ENCODE assay signal across 15 cellular contexts in genomic region chr17:48621410-48622387, GRCh38. TPM values are rescaled to one million over a fixed set of nuclear protein-coding genes. Genes with fewer than 3 reads are reported as not detected.
"Had no signal": no experiment of that assay in that cellular context is flagged by ENCODE, and none has a peak within 500 bp of the region (broad histone marks: within the 10 kb centered on the region; RNA-seq: fewer than 3 reads in every experiment).

No MANE protein-coding gene starts in this region.

- H3K27ac ChIP-seq: esophagus muscularis mucosa, left lung, parathyroid adenoma, stomach, thoracic aorta, vagina had no signal

- H3K4me3 ChIP-seq: esophagus muscularis mucosa, left lung, stomach, thoracic aorta, vagina had no signal

- H3K79me2 ChIP-seq: parathyroid adenoma had no signal

- H3K36me3 Mint-ChIP-seq: immature natural killer cell had no signal

- H3K36me3 ChIP-seq: esophagus muscularis mucosa, left lung, stomach, thoracic aorta, vagina had no signal

- H3K9me3 Mint-ChIP-seq: activated naive CD4-positive, alpha-beta T cell treated with anti-CD3 and anti-CD28 coated beads, Interleukin-2, amount 50 U/mL, for 72 hours; activated T-cell treated with anti-CD3 and anti-CD28 coated beads, Interleukin-2, amount 50 U/mL, for 24 hours; immature natural killer cell; T-helper 2 cell treated with Interferon-gamma antibody and Interleukin-4, amounts not matched to agents 5 μg/mL and 100 μg/mL, for 36 hours had no signal

- H3K27ac Mint-ChIP-seq: activated naive CD4-positive, alpha-beta T cell treated with anti-CD3 and anti-CD28 coated beads, Interleukin-2, amount 50 U/mL, for 72 hours; activated T-cell treated with anti-CD3 and anti-CD28 coated beads, Interleukin-2, amount 50 U/mL, for 24 hours; immature natural killer cell; T-helper 2 cell treated with Interferon-gamma antibody and Interleukin-4, amounts not matched to agents 5 μg/mL and 100 μg/mL, for 36 hours had no signal

- DNase-seq: activated effector memory CD4-positive, alpha-beta T cell treated with anti-CD3 and anti-CD28 coated beads, Interleukin-2, amount 50 U/mL, for 16 hours; activated T-cell treated with anti-CD3 and anti-CD28 coated beads, Interleukin-2, amount 50 U/mL, for 24 hours; amniotic stem cell; cerebellar nuclear complex; immature natural killer cell; left lung; stomach had no signal

- H3K9ac ChIP-seq: parathyroid adenoma had no signal

- ATAC-seq: activated naive CD4-positive, alpha-beta T cell treated with anti-CD3 and anti-CD28 coated beads, Interleukin-2, amount 50 U/mL, for 72 hours; left lung had no signal

- H2AFZ ChIP-seq: parathyroid adenoma had no signal

- H3K9me3 ChIP-seq: esophagus muscularis mucosa, left lung, stomach, thoracic aorta, vagina had no signal

- H3K4me3 Mint-ChIP-seq: activated T-cell treated with anti-CD3 and anti-CD28 coated beads, Interleukin-2, amount 50 U/mL, for 24 hours; immature natural killer cell; T-helper 2 cell treated with Interferon-gamma antibody and Interleukin-4, amounts not matched to agents 5 μg/mL and 100 μg/mL, for 36 hours had no signal

RNA-seq across cellular contexts. Expression of gene HOXB9, which starts 4.5 kb away (rescaled TPM):
- total RNA-seq: esophagus muscularis mucosa, fibroblast of villous mesenchyme, left lung, skeletal muscle tissue, thoracic aorta, vagina had no signal
- polyA plus RNA-seq: immature natural killer cell, stomach had no signal

RNA-seq across cellular contexts. Expression of gene HOXB8, which starts 6.6 kb away (rescaled TPM):
- total RNA-seq: activated naive CD4-positive, alpha-beta T cell treated with anti-CD3 and anti-CD28 coated beads, Interleukin-2, amount 50 U/mL, for 72 hours; esophagus muscularis mucosa; fibroblast of villous mesenchyme; skeletal muscle tissue; vagina had no signal
- polyA plus RNA-seq: immature natural killer cell had no signal

RNA-seq across cellular contexts. Expression of gene HOXB6, which starts 16.9 kb away (rescaled TPM):
- total RNA-seq: skeletal muscle tissue had no signal
- polyA plus RNA-seq: immature natural killer cell had no signal

RNA-seq across cellular contexts. Expression of gene HOXB5, which starts 28.1 kb away (rescaled TPM):
- total RNA-seq: activated naive CD4-positive, alpha-beta T cell treated with anti-CD3 and anti-CD28 coated beads, Interleukin-2, amount 50 U/mL, for 72 hours; skeletal muscle tissue had no signal
- polyA plus RNA-seq: immature natural killer cell had no signal
